ENCODE assay signal across 17 cellular contexts in the genomic region with DNA sequence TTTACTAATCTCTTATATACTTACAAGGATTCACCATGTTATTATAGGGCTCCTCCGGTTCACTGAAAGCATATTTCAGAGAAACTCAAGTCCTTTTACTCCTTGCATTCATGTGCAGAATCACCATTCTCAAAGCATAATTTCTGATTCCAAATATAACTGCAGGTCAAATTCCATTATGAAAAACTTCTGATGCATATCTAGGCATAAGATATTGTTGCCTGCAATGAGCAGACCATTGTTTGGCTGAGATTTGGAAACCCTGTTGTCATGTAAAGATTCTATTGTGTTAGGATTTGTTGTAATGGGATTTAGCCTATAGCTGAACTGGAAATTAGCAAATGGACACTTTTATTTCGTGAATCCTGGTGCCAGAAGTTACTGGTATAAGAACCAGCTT.
A peak's percentile ranks its signal among the peaks of the same experiment; 100 is the strongest.
DNase-seq lines count a peak whose midpoint lies in the region; ATAC-seq and TF ChIP-seq lines count a peak whose summit lies in the region.
"Had no signal": no experiment of that assay in that cellular context is flagged by ENCODE, and none has a peak within 500 bp of the region (broad histone marks: within the 10 kb centered on the region; RNA-seq: fewer than 3 reads in every experiment).

No MANE protein-coding gene starts in this region.

- no peak overlapping the region for H3K27ac Mint-ChIP-seq in CD4-positive, alpha-beta memory T cell
- no peak overlapping the region for H3K27ac Mint-ChIP-seq in activated CD4-positive, alpha-beta memory T cell treated with anti-CD3 and anti-CD28 coated beads for 36 hours
- H3K27ac Mint-ChIP-seq: CD8-positive, alpha-beta T cell; GM23338; IgD-negative memory B cell had no signal

- CTCF ChIA-PET in CD4-positive, alpha-beta memory T cell (lab: Charles Lee; ENCODE audit: partially characterized antibody) = no interaction called here
- CTCF ChIA-PET in activated CD4-positive, alpha-beta memory T cell treated with anti-CD3 and anti-CD28 coated beads for 36 hours (lab: Charles Lee) = no interaction called here

- no peaks in the 10 kb centered on the region for H3K36me3 Mint-ChIP-seq in CD4-positive, alpha-beta memory T cell
- H3K36me3 Mint-ChIP-seq in activated CD4-positive, alpha-beta memory T cell treated with anti-CD3 and anti-CD28 coated beads for 36 hours = no peaks in the 10 kb centered on the region
- H3K36me3 Mint-ChIP-seq: CD8-positive, alpha-beta T cell had no signal

- H3K36me3 ChIP-seq in esophagus muscularis mucosa (no peaks in the 10 kb centered on the region), sigmoid colon (no peaks in the 10 kb centered on the region)
- no peaks in the 10 kb centered on the region for H3K36me3 ChIP-seq in CD4-positive, alpha-beta memory T cell (ENCODE audit: insufficient read depth, low read length)
- H3K36me3 ChIP-seq: BE2C had no signal

- no peak for TF ChIP-seq POLR2A in esophagus muscularis mucosa (IDR thresholded peaks at IDR 0.05; ENCODE audit: low read depth)
- TF ChIP-seq POLR2A in sigmoid colon (IDR thresholded peaks at IDR 0.05) = no peak

- H3K27me3 ChIP-seq in esophagus muscularis mucosa (no peaks in the 10 kb centered on the region), sigmoid colon (no peaks in the 10 kb centered on the region)
- no peaks in the 10 kb centered on the region for H3K27me3 ChIP-seq in CD4-positive, alpha-beta memory T cell (ENCODE audit: insufficient read depth, low read length)
- H3K27me3 ChIP-seq: BE2C had no signal

- intact Hi-C loops in esophagus muscularis mucosa (cut with DNase I) = loop anchor here (10.0 kb wide), 1 partner anchor 190 kb away; no protein-coding TSS in a partner anchor
- intact Hi-C loops in sigmoid colon (cut with DNase I) = no loop called here
- intact Hi-C loops in CD4-positive, alpha-beta memory T cell (cut with micrococcal nuclease) = no loop called here
- intact Hi-C loops in activated CD4-positive, alpha-beta memory T cell treated with anti-CD3 and anti-CD28 coated beads for 36 hours (cut with micrococcal nuclease) = no loop called here

- H3K9me3 Mint-ChIP-seq in CD4-positive, alpha-beta memory T cell = peaks cover 0 to 19% (median 9%) of the 10 kb centered on the region in 8 donors
- peaks cover 14% of the 10 kb centered on the region for H3K9me3 Mint-ChIP-seq in activated CD4-positive, alpha-beta memory T cell treated with anti-CD3 and anti-CD28 coated beads for 36 hours

- peaks cover 0 to 5% of the 10 kb centered on the region in 2 donors for H3K27me3 Mint-ChIP-seq in CD4-positive, alpha-beta memory T cell
- peaks cover 5% of the 10 kb centered on the region for H3K27me3 Mint-ChIP-seq in activated CD4-positive, alpha-beta memory T cell treated with anti-CD3 and anti-CD28 coated beads for 36 hours

- TF ChIP-seq EP300 in esophagus muscularis mucosa (IDR thresholded peaks at IDR 0.05) (no peak), sigmoid colon (IDR thresholded peaks at IDR 0.05) (no peak)

- H3K4me3 ChIP-seq in esophagus muscularis mucosa (no peak overlapping the region), sigmoid colon (no peak overlapping the region)
- H3K4me3 ChIP-seq in CD4-positive, alpha-beta memory T cell (ENCODE audit: low read length in 2 of 2) = no peak overlapping the region
- H3K4me3 ChIP-seq: A549, GM23338 had no signal

- H3K27ac ChIP-seq in esophagus muscularis mucosa (replicated peaks in 1 of 4) (peak overlapping the region; percentile 55 to 79 (median 74)), sigmoid colon (peak overlapping the region; percentile 73 to 83 (median 76))
- no peak overlapping the region for H3K27ac ChIP-seq in CD4-positive, alpha-beta memory T cell (ENCODE audit: low read depth, low read length)
- H3K27ac ChIP-seq: C4-2B had no signal

- no peak for ATAC-seq in GM21367 (IDR thresholded peaks at IDR 0.05; ENCODE audit: unreplicated experiment)
- ATAC-seq: A549; CD8-positive, alpha-beta T cell; GM23338 had no signal

- no peaks in the 10 kb centered on the region for H3K4me1 Mint-ChIP-seq in CD4-positive, alpha-beta memory T cell
- no peaks in the 10 kb centered on the region for H3K4me1 Mint-ChIP-seq in activated CD4-positive, alpha-beta memory T cell treated with anti-CD3 and anti-CD28 coated beads for 36 hours (ENCODE audit: low read depth)
- H3K4me1 Mint-ChIP-seq: GM23338, IgD-negative memory B cell had no signal

- POLR2A ChIA-PET in CD4-positive, alpha-beta memory T cell (lab: Charles Lee; ENCODE audit: partially characterized antibody) = no interaction called here
- POLR2A ChIA-PET in activated CD4-positive, alpha-beta memory T cell treated with anti-CD3 and anti-CD28 coated beads for 36 hours (lab: Charles Lee) = no interaction called here

- H3K4me3 Mint-ChIP-seq in CD4-positive, alpha-beta memory T cell = no peak overlapping the region
- no peak overlapping the region for H3K4me3 Mint-ChIP-seq in activated CD4-positive, alpha-beta memory T cell treated with anti-CD3 and anti-CD28 coated beads for 36 hours
- H3K4me3 Mint-ChIP-seq: CD8-positive, alpha-beta T cell; GM23338; IgD-negative memory B cell had no signal

- no peak for TF ChIP-seq CTCF in esophagus muscularis mucosa (IDR thresholded peaks at IDR 0.05)
- TF ChIP-seq CTCF in sigmoid colon (IDR thresholded peaks at IDR 0.05) = no peak

- H3K4me1 ChIP-seq in esophagus muscularis mucosa (peaks cover 0 to 23% (median 17%) of the 10 kb centered on the region in 4 donors), sigmoid colon (peaks cover 0 to 44% (median 30%) of the 10 kb centered on the region in 4 donors)
- no peaks in the 10 kb centered on the region for H3K4me1 ChIP-seq in CD4-positive, alpha-beta memory T cell (ENCODE audit: insufficient read depth, low read length)
- H3K4me1 ChIP-seq: BE2C, Caco-2 had no signal

- WGBS in esophagus muscularis mucosa = 80% methylated on average over 2 of the region's 2 CpGs
- 85 to 90% methylated on average over 2 of the region's 2 CpGs for WGBS in sigmoid colon, 2 donors

- peak; percentile 7 for DNase-seq in NCI-H82 treated with DMSO at 0.1 percent for 48 hours (lab: John Stamatoyannopoulos, UW; ENCODE audit: unreplicated experiment)
- DNase-seq in esophagus muscularis mucosa (ENCODE audit: extremely low spot score) = no peak
- no peak for DNase-seq in sigmoid colon
- no peak for DNase-seq in CD4-positive, alpha-beta memory T cell
- DNase-seq in activated CD4-positive, alpha-beta memory T cell treated with anti-CD3 and anti-CD28 coated beads for 36 hours = no peak
- no peak for DNase-seq in cerebellar cortex (ENCODE audit: low spot score)
- DNase-seq: BE2C; Caco-2; CD8-positive, alpha-beta T cell; DMS53; GF-D8; H7 had no signal

- H3K9me3 ChIP-seq in esophagus muscularis mucosa (peaks cover 0 to 6% (median 0%) of the 10 kb centered on the region in 4 donors), sigmoid colon (no peaks in the 10 kb centered on the region)
- H3K9me3 ChIP-seq in CD4-positive, alpha-beta memory T cell (ENCODE audit: control insufficient read depth in 1 of 2, low read length in 2 of 2) = peaks cover 0 to 4% of the 10 kb centered on the region in 2 donors
- H3K9me3 ChIP-seq: BE2C, Caco-2 had no signal
